ENCODE assay signal across 10 cellular contexts in genomic region chr1:38577937-38578443, GRCh38.
DNase-seq lines count a peak whose midpoint lies in the region; ATAC-seq and TF ChIP-seq lines count a peak whose summit lies in the region.
"Had no signal": no experiment of that assay in that cellular context is flagged by ENCODE, and none has a peak within 500 bp of the region (broad histone marks: within the 10 kb centered on the region; RNA-seq: fewer than 3 reads in every experiment).

No MANE protein-coding gene starts in this region.

- peak overlapping the region; percentile 58; the same call in 1 of the 2 replicates for H3K9ac ChIP-seq in ES-I3 (ENCODE audit: low read depth, low read length)

- H3K36me3 ChIP-seq in ES-I3 (ENCODE audit: insufficient read depth, low read length) (no peaks in the 10 kb centered on the region), esophagus muscularis mucosa (no peaks in the 10 kb centered on the region)
- H3K36me3 ChIP-seq: brain microvascular endothelial cell had no signal

- peaks cover 0 to 5% (median 3%) of the 10 kb centered on the region in 3 donors for H3K4me1 Mint-ChIP-seq in IgD-negative memory B cell
- peaks cover 23% of the 10 kb centered on the region for H3K4me1 Mint-ChIP-seq in osteocyte (ENCODE audit: unreplicated experiment)

- no peaks in the 10 kb centered on the region for H3K9me3 ChIP-seq in ES-I3 (ENCODE audit: control insufficient read depth, insufficient read depth, low read length)
- no peaks in the 10 kb centered on the region for H3K9me3 ChIP-seq in esophagus muscularis mucosa

- peaks cover 0 to 63% (median 10%) of the 10 kb centered on the region in 4 donors for H3K27me3 ChIP-seq in esophagus muscularis mucosa

- TF ChIP-seq EP300 in esophagus muscularis mucosa (IDR thresholded peaks at IDR 0.05) = no peak

- H3K4me1 ChIP-seq in ES-I3 (ENCODE audit: insufficient read depth, low read length) (peaks cover 7% of the 10 kb centered on the region; the same call in 1 of the 2 replicates), esophagus muscularis mucosa (peaks cover 5 to 12% (median 9%) of the 10 kb centered on the region in 4 donors)

- H3K4me3 Mint-ChIP-seq in IgD-negative memory B cell = peak overlapping the region in 3 of 4 donors; percentile 70 to 90 (median 71)
- H3K4me3 Mint-ChIP-seq in osteocyte (ENCODE audit: unreplicated experiment) = peak overlapping the region; percentile 76

- 15% methylated on average over 18 of the region's 18 CpGs for WGBS in esophagus muscularis mucosa

- intact Hi-C loops in esophagus muscularis mucosa (cut with DNase I) = no loop called here

- H3K27me3 Mint-ChIP-seq in IgD-negative memory B cell = peaks cover 30% of the 10 kb centered on the region
- H3K27me3 Mint-ChIP-seq in osteocyte (ENCODE audit: unreplicated experiment) = peaks cover 26% of the 10 kb centered on the region

- H3K36me3 Mint-ChIP-seq in IgD-negative memory B cell (no peaks in the 10 kb centered on the region), osteocyte (ENCODE audit: unreplicated experiment) (no peaks in the 10 kb centered on the region)

- no peak for TF ChIP-seq POLR2A in esophagus muscularis mucosa (IDR thresholded peaks at IDR 0.05; ENCODE audit: low read depth)

- H3K27ac Mint-ChIP-seq in IgD-negative memory B cell (no peak overlapping the region), osteocyte (ENCODE audit: unreplicated experiment) (peak overlapping the region; percentile 71)

- H3K4me3 ChIP-seq in esophagus muscularis mucosa = peak overlapping the region; percentile 7 to 42 (median 24)
- H3K4me3 ChIP-seq: K562 had no signal

- H3K9me3 Mint-ChIP-seq in IgD-negative memory B cell (peaks cover 0 to 2% (median 1%) of the 10 kb centered on the region in 3 donors), osteocyte (ENCODE audit: unreplicated experiment) (no peaks in the 10 kb centered on the region)

- no peak overlapping the region for H3K27ac ChIP-seq in esophagus muscularis mucosa (replicated peaks in 1 of 4)
- H3K27ac ChIP-seq: brain microvascular endothelial cell had no signal

- ATAC-seq in GM21717 (IDR thresholded peaks at IDR 0.05; ENCODE audit: unreplicated experiment) = no peak
- ATAC-seq in SK-N-SH treated with all-trans-retinoic acid at 6 μM for 48 hours = no peak
- ATAC-seq: K562 had no signal

- TF ChIP-seq CTCF in esophagus muscularis mucosa (IDR thresholded peaks at IDR 0.05) (no peak), osteocyte (IDR thresholded peaks at IDR 0.05) (no peak)

- DNase-seq in esophagus muscularis mucosa (ENCODE audit: extremely low spot score) (no peak), osteocyte (ENCODE audit: extremely low spot score, unreplicated experiment) (no peak), GF-D8 (lab: John Stamatoyannopoulos, UW) (no peak)
- DNase-seq: brain microvascular endothelial cell, NCI-H1694 had no signal

TF ChIP-seq in SK-N-SH treated with all-trans-retinoic acid at 6 μM for 48 hours, 23 proteins besides CTCF, POLR2A, EP300 and RAD21:
- TF ChIP-seq ZNF565 (CRISPR knock-in tag; conservative IDR thresholded peaks at IDR 0.05; ENCODE audit: low read depth) (no peak), GLIS3 (CRISPR knock-in tag; IDR thresholded peaks at IDR 0.05) (no peak), CSDC2 (CRISPR knock-in tag; IDR thresholded peaks at IDR 0.05) (no peak), TOX (CRISPR knock-in tag; IDR thresholded peaks at IDR 0.05; ENCODE audit: borderline replicate concordance) (no peak), PPARA (CRISPR knock-in tag; IDR thresholded peaks at IDR 0.05; ENCODE audit: borderline replicate concordance) (no peak)
- TF ChIP-seq, protein P1, sequence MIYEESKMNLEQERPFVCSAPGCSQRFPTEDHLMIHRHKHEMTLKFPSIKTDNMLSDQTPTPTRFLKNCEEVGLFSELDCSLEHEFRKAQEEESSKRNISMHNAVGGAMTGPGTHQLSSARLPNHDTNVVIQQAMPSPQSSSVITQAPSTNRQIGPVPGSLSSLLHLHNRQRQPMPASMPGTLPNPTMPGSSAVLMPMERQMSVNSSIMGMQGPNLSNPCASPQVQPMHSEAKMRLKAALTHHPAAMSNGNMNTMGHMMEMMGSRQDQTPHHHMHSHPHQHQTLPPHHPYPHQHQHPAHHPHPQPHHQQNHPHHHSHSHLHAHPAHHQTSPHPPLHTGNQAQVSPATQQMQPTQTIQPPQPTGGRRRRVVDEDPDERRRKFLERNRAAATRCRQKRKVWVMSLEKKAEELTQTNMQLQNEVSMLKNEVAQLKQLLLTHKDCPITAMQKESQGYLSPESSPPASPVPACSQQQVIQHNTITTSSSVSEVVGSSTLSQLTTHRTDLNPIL (CRISPR knock-in tag; IDR thresholded peaks at IDR 0.05; ENCODE audit: low read depth) = no peak
- TF ChIP-seq, protein P2, sequence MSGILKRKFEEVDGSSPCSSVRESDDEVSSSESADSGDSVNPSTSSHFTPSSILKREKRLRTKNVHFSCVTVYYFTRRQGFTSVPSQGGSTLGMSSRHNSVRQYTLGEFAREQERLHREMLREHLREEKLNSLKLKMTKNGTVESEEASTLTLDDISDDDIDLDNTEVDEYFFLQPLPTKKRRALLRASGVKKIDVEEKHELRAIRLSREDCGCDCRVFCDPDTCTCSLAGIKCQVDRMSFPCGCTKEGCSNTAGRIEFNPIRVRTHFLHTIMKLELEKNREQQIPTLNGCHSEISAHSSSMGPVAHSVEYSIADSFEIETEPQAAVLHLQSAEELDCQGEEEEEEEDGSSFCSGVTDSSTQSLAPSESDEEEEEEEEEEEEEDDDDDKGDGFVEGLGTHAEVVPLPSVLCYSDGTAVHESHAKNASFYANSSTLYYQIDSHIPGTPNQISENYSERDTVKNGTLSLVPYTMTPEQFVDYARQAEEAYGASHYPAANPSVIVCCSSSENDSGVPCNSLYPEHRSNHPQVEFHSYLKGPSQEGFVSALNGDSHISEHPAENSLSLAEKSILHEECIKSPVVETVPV (CRISPR knock-in tag; IDR thresholded peaks at IDR 0.05) = no peak
